In genomic region chr6:140346461-140346860, GRCh38 we compare ENCODE assay signal across 15 cellular contexts.
DNase-seq lines count a peak whose midpoint lies in the region; ATAC-seq and TF ChIP-seq lines count a peak whose summit lies in the region.
"Had no signal": no experiment of that assay in that cellular context is flagged by ENCODE, and none has a peak within 500 bp of the region (broad histone marks: within the 10 kb centered on the region; RNA-seq: fewer than 3 reads in every experiment).

No MANE protein-coding gene starts in this region.

- no peaks in the 10 kb centered on the region for H3K27me3 Mint-ChIP-seq in chondrocyte (ENCODE audit: low read depth)

- peaks cover 6% of the 10 kb centered on the region for H3K9me3 Mint-ChIP-seq in chondrocyte (ENCODE audit: low read depth)

- WGBS in SK-N-SH (ENCODE audit: low lambda C conversion rate): 82% methylated on average over 4 of the region's 4 CpGs
- 27 to 40% methylated on average over 4 of the region's 4 CpGs for WGBS in testis, 2 donors

- TF ChIP-seq POLR2A in testis (IDR thresholded peaks at IDR 0.05): no peak

- no peaks in the 10 kb centered on the region for H3K27me3 ChIP-seq in SK-N-SH (ENCODE audit: insufficient read depth)
- no peaks in the 10 kb centered on the region for H3K27me3 ChIP-seq in testis
- H3K27me3 ChIP-seq in Karpas-422 (ENCODE audit: low read length): no peaks in the 10 kb centered on the region
- H3K27me3 ChIP-seq: adrenal gland, spleen had no signal

- POLR2A ChIA-PET in SK-N-SH (lab: Yijun Ruan, JAX): no interaction called here

- H2AFZ ChIP-seq in SK-N-SH (ENCODE audit: low read depth): peak overlapping the region; percentile 45; the same call in 1 of the 2 replicates
- no peak overlapping the region for H2AFZ ChIP-seq in Karpas-422 (ENCODE audit: low read length)

- no peak for TF ChIP-seq EP300 in SK-N-SH (IDR thresholded peaks at IDR 0.05; ENCODE audit: borderline replicate concordance in 1 of 2, low read depth in 1 of 2, low read length in 1 of 2)

- H3K4me3 ChIP-seq in SK-N-SH (ENCODE audit: low read depth in 2 of 2, low read length in 1 of 2) (no peak overlapping the region), testis (no peak overlapping the region), Karpas-422 (ENCODE audit: low read length) (no peak overlapping the region)
- H3K4me3 ChIP-seq: adrenal gland, GM12878, spleen had no signal

- no peak for TF ChIP-seq CTCF in SK-N-SH (IDR thresholded peaks at IDR 0.05)
- no peak for TF ChIP-seq CTCF in chondrocyte (IDR thresholded peaks at IDR 0.05)
- TF ChIP-seq CTCF in testis (IDR thresholded peaks at IDR 0.05): no peak

- H3K79me2 ChIP-seq in SK-N-SH (ENCODE audit: insufficient read depth) (no peaks in the 10 kb centered on the region), Karpas-422 (ENCODE audit: low read length) (no peaks in the 10 kb centered on the region)

- TF ChIP-seq RAD21 in SK-N-SH (IDR thresholded peaks at IDR 0.05; ENCODE audit: low read length): no peak

- H3K9me2 ChIP-seq in SK-N-SH (no peaks in the 10 kb centered on the region), Karpas-422 (replicated peaks; ENCODE audit: insufficient read depth, low read length) (no peaks in the 10 kb centered on the region)

- no peak for ATAC-seq in SK-N-SH treated with all-trans-retinoic acid at 6 μM for 48 hours
- ATAC-seq: GM12878 had no signal

- no peaks in the 10 kb centered on the region for H3K36me3 Mint-ChIP-seq in chondrocyte (ENCODE audit: low read depth)

- CTCF ChIA-PET in SK-N-SH (lab: Yijun Ruan, JAX): no interaction called here

- H3K4me1 ChIP-seq in SK-N-SH (ENCODE audit: control insufficient read depth in 1 of 2, insufficient read depth in 2 of 2, low read depth in 1 of 2, low read length in 1 of 2): 0 out of 4 replicates have a peak, but pooled peaks cover 0 to 3% of the 10 kb centered on the region in 2 experiments
- H3K4me1 ChIP-seq in testis: peaks cover 15% of the 10 kb centered on the region
- no peaks in the 10 kb centered on the region for H3K4me1 ChIP-seq in Karpas-422 (ENCODE audit: low read length)
- H3K4me1 ChIP-seq: spleen had no signal

- peak overlapping the region; percentile 60 for H3K27ac Mint-ChIP-seq in chondrocyte (ENCODE audit: unreplicated experiment)

- H3K9ac ChIP-seq in SK-N-SH (no peak overlapping the region), Karpas-422 (ENCODE audit: low read length) (no peak overlapping the region)

- H3F3A ChIP-seq in SK-N-SH (replicated peaks; ENCODE audit: insufficient read depth): peaks cover 14% of the 10 kb centered on the region

- H3K4me2 ChIP-seq in SK-N-SH (no peak overlapping the region), Karpas-422 (ENCODE audit: low read depth, low read length, poor library complexity, severe bottlenecking) (no peak overlapping the region)

- H3K4me1 Mint-ChIP-seq in chondrocyte (ENCODE audit: low read depth): peaks cover 45% of the 10 kb centered on the region

- intact Hi-C loops in testis (cut with DNase I; ENCODE audit: low total_unique reads): no loop called here

- H3K9me3 ChIP-seq in SK-N-SH (no peaks in the 10 kb centered on the region), testis (no peaks in the 10 kb centered on the region), Karpas-422 (ENCODE audit: low read length) (no peaks in the 10 kb centered on the region)
- H3K9me3 ChIP-seq: adrenal gland, spleen had no signal

- H3K27ac ChIP-seq in SK-N-SH (ENCODE audit: low read depth in 2 of 2, low read length in 1 of 2) (no peak overlapping the region), testis (peak overlapping the region; percentile 8 to 55), Karpas-422 (ENCODE audit: low read length) (no peak overlapping the region)
- H3K27ac ChIP-seq: adrenal gland had no signal

- DNase-seq in SK-N-SH (no peak), chondrocyte (ENCODE audit: low spot score) (no peak), kidney glomerular epithelial cell (lab: John Stamatoyannopoulos, UW) (peak; percentile 87), testis (peak; percentile 52), Karpas-422 (no peak), NCI-H2029 treated with DMSO at 0.1 percent for 48 hours (lab: John Stamatoyannopoulos, UW) (no peak)
- DNase-seq in stimulated activated CD8-positive, alpha-beta memory T cell treated with anti-CD3 and anti-CD28 coated beads, Interleukin-4, amount 100 ng/mL, for 48 hours: no peak
- DNase-seq: activated CD4-positive, CD25-positive, alpha-beta regulatory T cell; H7; NCI-H1105 treated with DMSO at 0.1 percent for 48 hours; SIG-M5; spleen had no signal

- H4K20me1 ChIP-seq in SK-N-SH (ENCODE audit: insufficient read depth) (no peaks in the 10 kb centered on the region), Karpas-422 (ENCODE audit: insufficient read depth, low read depth, low read length) (no peaks in the 10 kb centered on the region)

- no peaks in the 10 kb centered on the region for H3K36me3 ChIP-seq in SK-N-SH (replicated peaks in 1 of 2; ENCODE audit: control insufficient read depth in 1 of 2, insufficient read depth in 2 of 2, low read length in 1 of 2)
- H3K36me3 ChIP-seq in testis (ENCODE audit: low read depth, missing control alignments): no peaks in the 10 kb centered on the region
- H3K36me3 ChIP-seq in Karpas-422 (ENCODE audit: insufficient read depth, low read length): no peaks in the 10 kb centered on the region
- H3K36me3 ChIP-seq: adrenal gland, spleen had no signal

- no peak overlapping the region for H3K4me3 Mint-ChIP-seq in chondrocyte (ENCODE audit: unreplicated experiment)

TF ChIP-seq in SK-N-SH, 30 proteins besides CTCF, POLR2A, EP300 and RAD21 (continues in another document):
- TF ChIP-seq FOXJ3 (CRISPR knock-in tag; IDR thresholded peaks at IDR 0.05) (no peak), REST (IDR thresholded peaks at IDR 0.05; ENCODE audit: low read depth, low read length) (no peak), YY1 (IDR thresholded peaks at IDR 0.05; ENCODE audit: low read depth) (no peak), GABPA (IDR thresholded peaks at IDR 0.05; ENCODE audit: low read depth) (no peak), SMC3 (IDR thresholded peaks at IDR 0.05; ENCODE audit: low read depth, low read length) (no peak)

TF ChIP-seq in SK-N-SH treated with all-trans-retinoic acid at 6 μM for 48 hours, 23 proteins besides CTCF, POLR2A, EP300 and RAD21 (continues in another document):
- no peak for TF ChIP-seq BACH2 (CRISPR knock-in tag; IDR thresholded peaks at IDR 0.05; ENCODE audit: borderline replicate concordance)
- TF ChIP-seq PPARA (CRISPR knock-in tag; IDR thresholded peaks at IDR 0.05; ENCODE audit: borderline replicate concordance): no peak
- TF ChIP-seq ARNTL (CRISPR knock-in tag; IDR thresholded peaks at IDR 0.05; ENCODE audit: borderline replicate concordance, low read depth): no peak
- TF ChIP-seq TSHZ2 (CRISPR knock-in tag; IDR thresholded peaks at IDR 0.05): no peak
- TF ChIP-seq ZFP3 (CRISPR knock-in tag; IDR thresholded peaks at IDR 0.05): no peak
- TF ChIP-seq PATZ1 (CRISPR knock-in tag; IDR thresholded peaks at IDR 0.05; ENCODE audit: borderline replicate concordance): no peak
- TF ChIP-seq, protein P1, sequence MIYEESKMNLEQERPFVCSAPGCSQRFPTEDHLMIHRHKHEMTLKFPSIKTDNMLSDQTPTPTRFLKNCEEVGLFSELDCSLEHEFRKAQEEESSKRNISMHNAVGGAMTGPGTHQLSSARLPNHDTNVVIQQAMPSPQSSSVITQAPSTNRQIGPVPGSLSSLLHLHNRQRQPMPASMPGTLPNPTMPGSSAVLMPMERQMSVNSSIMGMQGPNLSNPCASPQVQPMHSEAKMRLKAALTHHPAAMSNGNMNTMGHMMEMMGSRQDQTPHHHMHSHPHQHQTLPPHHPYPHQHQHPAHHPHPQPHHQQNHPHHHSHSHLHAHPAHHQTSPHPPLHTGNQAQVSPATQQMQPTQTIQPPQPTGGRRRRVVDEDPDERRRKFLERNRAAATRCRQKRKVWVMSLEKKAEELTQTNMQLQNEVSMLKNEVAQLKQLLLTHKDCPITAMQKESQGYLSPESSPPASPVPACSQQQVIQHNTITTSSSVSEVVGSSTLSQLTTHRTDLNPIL (CRISPR knock-in tag; IDR thresholded peaks at IDR 0.05; ENCODE audit: low read depth): no peak
- no peak for TF ChIP-seq ESRRG (CRISPR knock-in tag; IDR thresholded peaks at IDR 0.05)
- TF ChIP-seq OSR1 (CRISPR knock-in tag; IDR thresholded peaks at IDR 0.05): no peak

Comparison
In these comparisons a context has a peak if more than half of its experiments do, and no peak if none do; other contexts are left out.
1. DNase-seq: peak in kidney glomerular epithelial cell (single experiment) and testis (single experiment); none in SK-N-SH (single experiment), chondrocyte (single experiment), Karpas-422 (single experiment), stimulated activated CD8-positive, alpha-beta memory T cell treated with anti-CD3 and anti-CD28 coated beads, Interleukin-4, amount 100 ng/mL, for 48 hours (single experiment) and NCI-H2029 treated with DMSO at 0.1 percent for 48 hours (single experiment).
2. H3K27ac ChIP-seq: peak in testis (2 of 2); none in SK-N-SH (0 of 2) and Karpas-422 (single experiment).